1 cellular context compared by ENCODE assay signal in genomic region chr9:112003538-112003937, GRCh38.
TF ChIP-seq lines count a peak whose summit lies in the region.

No MANE protein-coding gene starts in this region.

TF ChIP-seq in IMR-90, 13 proteins besides CTCF, POLR2A, EP300 and RAD21:
- TF ChIP-seq RFX5 (IDR thresholded peaks at IDR 0.05; ENCODE audit: low read depth, low read length) (no peak), BHLHE40 (IDR thresholded peaks at IDR 0.05; ENCODE audit: low read depth, low read length) (no peak), MAFK (IDR thresholded peaks at IDR 0.05; ENCODE audit: low read depth, low read length) (no peak), MXI1 (IDR thresholded peaks at IDR 0.05; ENCODE audit: borderline replicate concordance, low read depth, low read length) (no peak), USF2 (IDR thresholded peaks at IDR 0.05; ENCODE audit: low read depth, low read length) (no peak), RCOR1 (IDR thresholded peaks at IDR 0.05; ENCODE audit: insufficient replicate concordance, low read length) (no peak), CHD1 (IDR thresholded peaks at IDR 0.05; ENCODE audit: low read depth, low read length) (no peak), ELK1 (IDR thresholded peaks at IDR 0.05; ENCODE audit: borderline replicate concordance, low read depth, low read length) (no peak), CEBPB (IDR thresholded peaks at IDR 0.05; ENCODE audit: low read depth, low read length) (no peak), SMC3 (IDR thresholded peaks at IDR 0.05; ENCODE audit: low read depth, low read length) (no peak), FOS (IDR thresholded peaks at IDR 0.05; ENCODE audit: low read depth, low read length) (no peak), NFE2L2 (IDR thresholded peaks at IDR 0.05; ENCODE audit: low read depth, low read length) (no peak), MAZ (IDR thresholded peaks at IDR 0.05; ENCODE audit: borderline replicate concordance, low read depth, low read length) (no peak)
TF ChIP-seq in IMR-90: peak in this region for 0.
